ENCODE assay signal across 21 cellular contexts in genomic region chr19:27776524-27776923, GRCh38.
"Had no signal": no experiment of that assay in that cellular context is flagged by ENCODE, and none has a peak within 500 bp of the region (broad histone marks: within the 10 kb centered on the region; RNA-seq: fewer than 3 reads in every experiment).

No MANE protein-coding gene starts in this region.

- H3K36me3 ChIP-seq: thyroid gland had no signal

- H3K4me1 Mint-ChIP-seq: activated naive CD8-positive, alpha-beta T cell treated with anti-CD3 and anti-CD28 coated beads, Interleukin-2, amount 10 ng/mL, durations not matched to agents 7 days and 5 days; activated T-helper 17 cell treated with anti-CD3 and anti-CD28 coated beads, Interleukin-2, amount 50 U/mL, for 72 hours; neural crest cell had no signal

- H3K4me3 ChIP-seq: coronary artery, esophagus muscularis mucosa, gastroesophageal sphincter, heart right ventricle, mucosa of descending colon, thyroid gland had no signal

- H3K4me3 Mint-ChIP-seq: activated B cell treated with CpG ODN at 0.5 μM for 24 hours; activated CD8-positive, alpha-beta T cell treated with anti-CD3 and anti-CD28 coated beads for 36 hours; activated naive CD8-positive, alpha-beta T cell treated with anti-CD3 and anti-CD28 coated beads, Interleukin-2, amount 10 ng/mL, durations not matched to agents 7 days and 5 days; activated T-helper 17 cell treated with anti-CD3 and anti-CD28 coated beads, Interleukin-2, amount 50 U/mL, for 72 hours; central memory CD8-positive, alpha-beta T cell; immature natural killer cell; neural crest cell had no signal

- H3K4me1 ChIP-seq: esophagus muscularis mucosa, gastroesophageal sphincter, heart right ventricle, thyroid gland had no signal

- H3K9me3 ChIP-seq: esophagus muscularis mucosa, gastroesophageal sphincter, thyroid gland had no signal

- H3K27ac ChIP-seq: coronary artery, esophagus muscularis mucosa, gastroesophageal sphincter, heart right ventricle, thyroid gland had no signal

- H3K27me3 Mint-ChIP-seq: activated B cell treated with CpG ODN at 0.5 μM for 24 hours; activated CD8-positive, alpha-beta T cell treated with anti-CD3 and anti-CD28 coated beads for 36 hours; activated naive CD8-positive, alpha-beta T cell treated with anti-CD3 and anti-CD28 coated beads, Interleukin-2, amount 10 ng/mL, durations not matched to agents 7 days and 5 days; activated T-helper 17 cell treated with anti-CD3 and anti-CD28 coated beads, Interleukin-2, amount 50 U/mL, for 72 hours; central memory CD8-positive, alpha-beta T cell; naive B cell had no signal

- H3K27ac Mint-ChIP-seq: activated B cell treated with CpG ODN at 0.5 μM for 24 hours; activated CD8-positive, alpha-beta T cell treated with anti-CD3 and anti-CD28 coated beads for 36 hours; activated naive CD8-positive, alpha-beta T cell treated with anti-CD3 and anti-CD28 coated beads, Interleukin-2, amount 10 ng/mL, durations not matched to agents 7 days and 5 days; activated T-helper 17 cell treated with anti-CD3 and anti-CD28 coated beads, Interleukin-2, amount 50 U/mL, for 72 hours; immature natural killer cell had no signal

- DNase-seq: activated B cell treated with CpG ODN at 0.5 μM for 24 hours; activated naive CD4-positive, alpha-beta T cell; activated naive CD8-positive, alpha-beta T cell treated with anti-CD3 and anti-CD28 coated beads, Interleukin-2, amount 10 ng/mL, durations not matched to agents 7 days and 5 days; activated T-cell treated with anti-CD3 and anti-CD28 coated beads, Interleukin-2, amount 50 U/mL, for 1 hour; aorta; effector CD4-positive, alpha-beta T cell; heart right ventricle; immature natural killer cell; mucosa of descending colon; naive B cell; stimulated activated CD4-positive, alpha-beta T cell treated with anti-CD3 and anti-CD28 coated beads, Interleukin-12 subunit alpha, Interleukin-12 subunit beta, amount 100 ng/mL, for 4 hours; stimulated activated CD4-positive, alpha-beta T cell treated with anti-CD3 and anti-CD28 coated beads, Interleukin-1b, Interleukin-23, amount 100 ng/mL, for 48 hours; stimulated activated naive CD4-positive, alpha-beta T cell treated with Interleukin-2 at 50 U/mL for 16 hours; thyroid gland had no signal

- ATAC-seq: activated CD8-positive, alpha-beta T cell treated with anti-CD3 and anti-CD28 coated beads for 36 hours; activated T-helper 17 cell treated with anti-CD3 and anti-CD28 coated beads, Interleukin-2, amount 50 U/mL, for 72 hours; gastroesophageal sphincter; heart right ventricle; mucosa of descending colon had no signal

- H3K27me3 ChIP-seq: esophagus muscularis mucosa, gastroesophageal sphincter, heart right ventricle, thyroid gland had no signal
